Comparison of ENCODE assay signal across 17 cellular contexts in the genomic region with DNA sequence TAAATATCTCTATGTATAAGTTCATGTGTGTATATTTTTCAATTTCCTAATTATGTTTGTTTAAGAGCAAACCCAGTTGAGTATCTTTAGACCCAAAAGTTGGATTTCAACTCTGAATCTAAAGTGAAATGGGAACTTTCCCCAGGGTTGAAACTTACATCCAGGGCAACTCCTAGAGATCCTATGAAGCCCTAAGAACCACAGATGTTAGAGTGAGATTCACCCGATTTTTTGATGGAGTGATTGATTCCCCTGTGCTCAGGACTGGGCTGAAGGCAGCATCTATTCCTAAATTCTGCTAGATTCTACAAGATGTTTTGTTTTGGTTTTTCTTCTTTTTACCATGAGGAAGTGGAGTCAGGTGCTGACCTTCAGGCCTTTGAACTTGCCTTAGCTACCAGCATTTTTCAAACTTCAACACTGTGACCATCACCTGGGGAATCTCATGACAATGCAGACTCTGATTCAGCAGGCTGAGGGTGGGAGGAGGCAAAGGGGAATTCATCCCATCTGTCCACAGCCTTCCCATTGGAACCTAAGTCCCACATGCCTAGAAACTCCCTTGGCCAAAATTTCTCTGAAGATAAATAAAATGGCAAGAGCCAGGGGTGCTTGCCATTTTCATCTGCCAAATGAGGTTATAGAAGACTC.
"Had no signal": no experiment of that assay in that cellular context is flagged by ENCODE, and none has a peak within 500 bp of the region (broad histone marks: within the 10 kb centered on the region; RNA-seq: fewer than 3 reads in every experiment).

No MANE protein-coding gene starts in this region.

- H3K4me1 ChIP-seq: adrenal gland had no signal

- H3K27ac ChIP-seq: adrenal gland, esophagus muscularis mucosa, skin epidermis had no signal

- H3K27me3 ChIP-seq: adrenal gland, esophagus muscularis mucosa had no signal

- H3K36me3 Mint-ChIP-seq: activated naive CD4-positive, alpha-beta T cell treated with anti-CD3 and anti-CD28 coated beads, Interleukin-2, amount 50 U/mL, for 24 hours; type B pancreatic cell had no signal

- DNase-seq: activated CD4-positive, alpha-beta T cell treated with anti-CD3 and anti-CD28 coated beads for 4 hours; activated CD8-positive, alpha-beta memory T cell treated with anti-CD3 and anti-CD28 coated beads, Interleukin-2, amount 50 U/mL, for 4 hours; activated CD8-positive, alpha-beta T cell treated with anti-CD3 and anti-CD28 coated beads for 36 hours; activated effector memory CD4-positive, alpha-beta T cell treated with anti-CD3 and anti-CD28 coated beads, Interleukin-2, amount 50 U/mL, for 16 hours; activated T-cell treated with anti-CD3 and anti-CD28 coated beads, Interleukin-2, amount 50 U/mL, for 48 hours; adrenal gland; caudate nucleus; glutamatergic neuron; midbrain; naive thymus-derived CD4-positive, alpha-beta T cell; posterior cingulate gyrus; stimulated activated naive CD8-positive, alpha-beta T cell treated with anti-CD3 and anti-CD28 coated beads, Interleukin-15, Interleukin-2, amounts not matched to agents 100 U/mL and 50 U/mL, for 24 hours; T-helper 17 cell had no signal

- H3K4me3 ChIP-seq: adrenal gland, esophagus muscularis mucosa, skin epidermis had no signal

- H3K4me3 Mint-ChIP-seq: activated CD8-positive, alpha-beta T cell treated with anti-CD3 and anti-CD28 coated beads for 36 hours; activated naive CD4-positive, alpha-beta T cell treated with anti-CD3 and anti-CD28 coated beads, Interleukin-2, amount 50 U/mL, for 24 hours; naive thymus-derived CD4-positive, alpha-beta T cell; T-helper 17 cell; type B pancreatic cell had no signal

- H3K27ac Mint-ChIP-seq: activated CD8-positive, alpha-beta T cell treated with anti-CD3 and anti-CD28 coated beads for 36 hours; activated naive CD4-positive, alpha-beta T cell treated with anti-CD3 and anti-CD28 coated beads, Interleukin-2, amount 50 U/mL, for 24 hours; naive thymus-derived CD4-positive, alpha-beta T cell; T-helper 17 cell had no signal

- ATAC-seq: activated CD8-positive, alpha-beta T cell treated with anti-CD3 and anti-CD28 coated beads for 36 hours; naive thymus-derived CD4-positive, alpha-beta T cell; stimulated activated naive CD8-positive, alpha-beta T cell treated with anti-CD3 and anti-CD28 coated beads, Interleukin-15, Interleukin-2, amounts not matched to agents 100 U/mL and 50 U/mL, for 24 hours; T-helper 17 cell had no signal

- H3K4me1 Mint-ChIP-seq: activated naive CD4-positive, alpha-beta T cell treated with anti-CD3 and anti-CD28 coated beads, Interleukin-2, amount 50 U/mL, for 24 hours; T-helper 17 cell had no signal

- H3K9me3 ChIP-seq: adrenal gland, esophagus muscularis mucosa had no signal

- H3K36me3 ChIP-seq: adrenal gland, esophagus muscularis mucosa had no signal
